8 cellular contexts compared by ENCODE assay signal in genomic region chr20:36463212-36464061, GRCh38.
DNase-seq lines count a peak whose midpoint lies in the region; ATAC-seq and TF ChIP-seq lines count a peak whose summit lies in the region.

No MANE protein-coding gene starts in this region.

- H3K27ac Mint-ChIP-seq in T-helper 17 cell: peak overlapping the region; percentile 98

- in situ Hi-C loops in GM23248 (cut with MboI): no loop called here

- H3K9me3 ChIP-seq in GM23248 (ENCODE audit: low read depth) (no peaks in the 10 kb centered on the region), T-helper 17 cell (ENCODE audit: control insufficient read depth, low read length, poor library complexity, severe bottlenecking) (no peaks in the 10 kb centered on the region)

- DNase-seq in GM23248 (peak; percentile 40), T-helper 17 cell (no peak), fibroblast of villous mesenchyme (ENCODE audit: low read depth) (no peak), skeletal muscle cell (ENCODE audit: low read depth) (no peak), HEK293T (ENCODE audit: extremely low spot score) (no peak), C1 segment of cervical spinal cord (lab: John Stamatoyannopoulos, UW) (no peak), NCI-H2029 (lab: John Stamatoyannopoulos, UW) (no peak)

- H3K27me3 Mint-ChIP-seq in T-helper 17 cell: no peaks in the 10 kb centered on the region

- 9 to 11% methylated on average over 10 of the region's 10 CpGs for WGBS in GM23248 (ENCODE audit: low coverage in 1 of 2, low lambda C conversion rate in 2 of 2, missing lambda C conversion rate in 2 of 2), 2 experiments

- ATAC-seq in T-helper 17 cell (no peak), HG03135 (IDR thresholded peaks at IDR 0.05; ENCODE audit: unreplicated experiment) (no peak)

- peaks cover 55% of the 10 kb centered on the region for H3K4me1 Mint-ChIP-seq in T-helper 17 cell

- TF ChIP-seq CTCF in fibroblast of villous mesenchyme (IDR thresholded peaks at IDR 0.05; ENCODE audit: insufficient read depth, low read depth, low read length): no peak

- peaks cover 62% of the 10 kb centered on the region for H3K79me2 ChIP-seq in GM23248 (ENCODE audit: insufficient read depth)

- H3K4me2 ChIP-seq in GM23248 (ENCODE audit: unreplicated experiment): peak overlapping the region; percentile 79

- H4K20me1 ChIP-seq in GM23248 (ENCODE audit: insufficient read depth): 0 out of 2 replicates have a peak, but pooled peaks cover 6% of the 10 kb centered on the region

- no peaks in the 10 kb centered on the region for H3K27me3 ChIP-seq in GM23248 (replicated peaks; ENCODE audit: insufficient read depth)

- CTCF ChIA-PET in HEK293T (lab: Yijun Ruan, JAX): no interaction called here

- H2AFZ ChIP-seq in GM23248: no peak overlapping the region

- peak overlapping the region; percentile 90 for H3K9ac ChIP-seq in GM23248

- no peaks in the 10 kb centered on the region for H3K36me3 Mint-ChIP-seq in T-helper 17 cell (ENCODE audit: low read depth)

- peak overlapping the region; percentile 92 for H3K27ac ChIP-seq in GM23248

- peak overlapping the region; percentile 97 for H3K4me3 Mint-ChIP-seq in T-helper 17 cell

- H3K36me3 ChIP-seq in GM23248 (ENCODE audit: low read depth): no peaks in the 10 kb centered on the region

- no peaks in the 10 kb centered on the region for H3K9me2 ChIP-seq in GM23248 (ENCODE audit: insufficient read depth)

- peaks cover 75% of the 10 kb centered on the region for H3F3A ChIP-seq in GM23248 (ENCODE audit: insufficient read depth)

- POLR2A ChIA-PET in HEK293T (lab: Yijun Ruan, JAX): no interaction called here

- peaks cover 49% of the 10 kb centered on the region for H3K4me1 ChIP-seq in GM23248 (ENCODE audit: insufficient read depth)

- peak overlapping the region; percentile 87 for H3K4me3 ChIP-seq in GM23248
- H3K4me3 ChIP-seq in fibroblast of villous mesenchyme (ENCODE audit: low read depth, low read length): peak overlapping the region; percentile 96
- peak overlapping the region; percentile 98 for H3K4me3 ChIP-seq in skeletal muscle cell (ENCODE audit: low read depth, low read length)

TF ChIP-seq in HEK293T, 16 proteins besides CTCF, POLR2A, EP300 and RAD21:
- TF ChIP-seq ARNT (IDR thresholded peaks at IDR 0.05) (no peak), FOXM1 (IDR thresholded peaks at IDR 0.05; ENCODE audit: borderline replicate concordance) (no peak), FOXK2 (IDR thresholded peaks at IDR 0.05) (no peak), PKNOX1 (IDR thresholded peaks at IDR 0.05) (no peak), CTBP1 (IDR thresholded peaks at IDR 0.05; ENCODE audit: borderline replicate concordance) (no peak), HDGF (IDR thresholded peaks at IDR 0.05; ENCODE audit: borderline replicate concordance) (no peak), LEF1 (IDR thresholded peaks at IDR 0.05; ENCODE audit: borderline replicate concordance) (no peak), TARDBP (IDR thresholded peaks at IDR 0.05) (no peak), BHLHE40 (IDR thresholded peaks at IDR 0.05; ENCODE audit: borderline replicate concordance) (no peak), L3MBTL2 (conservative IDR thresholded peaks at IDR 0.05) (no peak), FOXA1 (IDR thresholded peaks at IDR 0.05) (no peak), SP1 (IDR thresholded peaks at IDR 0.05) (no peak), SUZ12 (IDR thresholded peaks at IDR 0.05) (no peak), NFRKB (IDR thresholded peaks at IDR 0.05) (no peak), ELF4 (IDR thresholded peaks at IDR 0.05) (no peak), ZNF384 (IDR thresholded peaks at IDR 0.05) (no peak)
